In the genomic region with DNA sequence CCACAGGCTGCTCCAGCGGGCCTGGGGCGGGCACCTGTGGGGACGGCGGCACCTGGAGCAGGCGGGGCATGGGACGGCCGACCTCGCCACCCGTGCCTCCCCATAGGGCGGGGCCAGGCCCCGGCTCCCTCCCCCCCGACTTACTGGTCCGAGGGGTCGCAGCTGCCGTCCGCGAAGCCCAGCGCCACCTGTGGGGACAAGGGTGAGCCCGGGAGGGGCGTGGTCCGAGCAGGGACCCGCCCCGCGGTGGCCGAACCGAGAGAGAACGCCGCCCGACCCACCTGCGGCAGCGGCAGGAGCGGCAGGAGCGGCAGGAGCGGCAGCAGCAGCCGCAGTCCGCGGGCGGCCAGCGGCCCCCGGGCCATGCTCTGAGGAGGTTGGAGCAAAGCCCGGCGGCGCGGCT, we compare ENCODE assay signal across 1 cellular context.
A peak's percentile ranks its signal among the peaks of the same experiment; 100 is the strongest.
TF ChIP-seq lines count a peak whose summit lies in the region.

A gene (minus strand): TSS at position 379 of the 403 bp plus-strand sequence. CDS start 14 bp downstream, at position 365.

TF ChIP-seq in K562, 482 proteins besides CTCF, POLR2A, EP300 and RAD21 (continued from another document and continues in another):
- TF ChIP-seq, protein P1, sequence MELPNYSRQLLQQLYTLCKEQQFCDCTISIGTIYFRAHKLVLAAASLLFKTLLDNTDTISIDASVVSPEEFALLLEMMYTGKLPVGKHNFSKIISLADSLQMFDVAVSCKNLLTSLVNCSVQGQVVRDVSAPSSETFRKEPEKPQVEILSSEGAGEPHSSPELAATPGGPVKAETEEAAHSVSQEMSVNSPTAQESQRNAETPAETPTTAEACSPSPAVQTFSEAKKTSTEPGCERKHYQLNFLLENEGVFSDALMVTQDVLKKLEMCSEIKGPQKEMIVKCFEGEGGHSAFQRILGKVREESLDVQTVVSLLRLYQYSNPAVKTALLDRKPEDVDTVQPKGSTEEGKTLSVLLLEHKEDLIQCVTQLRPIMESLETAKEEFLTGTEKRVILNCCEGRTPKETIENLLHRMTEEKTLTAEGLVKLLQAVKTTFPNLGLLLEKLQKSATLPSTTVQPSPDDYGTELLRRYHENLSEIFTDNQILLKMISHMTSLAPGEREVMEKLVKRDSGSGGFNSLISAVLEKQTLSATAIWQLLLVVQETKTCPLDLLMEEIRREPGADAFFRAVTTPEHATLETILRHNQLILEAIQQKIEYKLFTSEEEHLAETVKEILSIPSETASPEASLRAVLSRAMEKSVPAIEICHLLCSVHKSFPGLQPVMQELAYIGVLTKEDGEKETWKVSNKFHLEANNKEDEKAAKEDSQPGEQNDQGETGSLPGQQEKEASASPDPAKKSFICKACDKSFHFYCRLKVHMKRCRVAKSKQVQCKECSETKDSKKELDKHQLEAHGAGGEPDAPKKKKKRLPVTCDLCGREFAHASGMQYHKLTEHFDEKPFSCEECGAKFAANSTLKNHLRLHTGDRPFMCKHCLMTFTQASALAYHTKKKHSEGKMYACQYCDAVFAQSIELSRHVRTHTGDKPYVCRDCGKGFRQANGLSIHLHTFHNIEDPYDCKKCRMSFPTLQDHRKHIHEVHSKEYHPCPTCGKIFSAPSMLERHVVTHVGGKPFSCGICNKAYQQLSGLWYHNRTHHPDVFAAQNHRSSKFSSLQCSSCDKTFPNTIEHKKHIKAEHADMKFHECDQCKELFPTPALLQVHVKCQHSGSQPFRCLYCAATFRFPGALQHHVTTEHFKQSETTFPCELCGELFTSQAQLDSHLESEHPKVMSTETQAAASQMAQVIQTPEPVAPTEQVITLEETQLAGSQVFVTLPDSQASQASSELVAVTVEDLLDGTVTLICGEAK (IDR thresholded peaks at IDR 0.05), result 0 out of 2 replicates have a peak, but pooled peaks have one; percentile 25
- TF ChIP-seq, protein P1 (CRISPR knock-in tag; IDR thresholded peaks at IDR 0.05), result no peak
- TF ChIP-seq MTA3 (IDR thresholded peaks at IDR 0.05; ENCODE audit: borderline replicate concordance) (peak; percentile 81), HNRNPL (IDR thresholded peaks at IDR 0.05; ENCODE audit: low read depth, low read length) (no peak), ETS2 (tag; IDR thresholded peaks at IDR 0.05; ENCODE audit: borderline replicate concordance, poor library complexity, severe bottlenecking) (no peak), TCF7L2 (IDR thresholded peaks at IDR 0.05; ENCODE audit: low read depth, low read length) (no peak), MYC (IDR thresholded peaks at IDR 0.05; ENCODE audit: low read depth, low read length) (no peak), MYC (CRISPR knock-in tag; IDR thresholded peaks at IDR 0.05; ENCODE audit: borderline replicate concordance, low read depth) (no peak), NFRKB (IDR thresholded peaks at IDR 0.05; ENCODE audit: low read depth) (no peak), RBM14 (IDR thresholded peaks at IDR 0.05; ENCODE audit: borderline replicate concordance, insufficient read depth, low read depth, low read length) (no peak), NRF1 (conservative IDR thresholded peaks at IDR 0.05 in 1 of 2, IDR thresholded peaks at IDR 0.05 in 1 of 2) (no peak), SIN3A (IDR thresholded peaks at IDR 0.05; ENCODE audit: borderline replicate concordance in 2 of 2, control insufficient read depth in 1 of 2, low read depth in 2 of 2, low read length in 2 of 2) (peak; percentile 71 to 72; a peak in 2 of 4 replicates), L3MBTL2 (IDR thresholded peaks at IDR 0.05) (peak; percentile 93), DIDO1 (tag; IDR thresholded peaks at IDR 0.05; ENCODE audit: low read depth) (no peak), SREBF2 (CRISPR knock-in tag; IDR thresholded peaks at IDR 0.05) (no peak), ZNF408 (CRISPR knock-in tag; IDR thresholded peaks at IDR 0.05; ENCODE audit: low read depth) (no peak), HDAC6 (IDR thresholded peaks at IDR 0.05; ENCODE audit: low read depth, low read length) (no peak), MEIS2 (IDR thresholded peaks at IDR 0.05; ENCODE audit: partially characterized antibody) (no peak), MEF2A (IDR thresholded peaks at IDR 0.05; ENCODE audit: control insufficient read depth, low read depth, low read length) (no peak), NEUROD1 (IDR thresholded peaks at IDR 0.05; ENCODE audit: borderline replicate concordance, low read depth, low read length, partially characterized antibody) (no peak), TFAM (CRISPR knock-in tag; conservative IDR thresholded peaks at IDR 0.05) (no peak), RNF2 (IDR thresholded peaks at IDR 0.05) (no peak), ZNF766 (CRISPR knock-in tag; conservative IDR thresholded peaks at IDR 0.05) (no peak), CREBBP (IDR thresholded peaks at IDR 0.05; ENCODE audit: low read depth, low read length) (no peak), RBM17 (IDR thresholded peaks at IDR 0.05; ENCODE audit: borderline replicate concordance, low read depth, low read length) (no peak), ELF1 (tag; IDR thresholded peaks at IDR 0.05) (no peak)
- TF ChIP-seq, protein P2, sequence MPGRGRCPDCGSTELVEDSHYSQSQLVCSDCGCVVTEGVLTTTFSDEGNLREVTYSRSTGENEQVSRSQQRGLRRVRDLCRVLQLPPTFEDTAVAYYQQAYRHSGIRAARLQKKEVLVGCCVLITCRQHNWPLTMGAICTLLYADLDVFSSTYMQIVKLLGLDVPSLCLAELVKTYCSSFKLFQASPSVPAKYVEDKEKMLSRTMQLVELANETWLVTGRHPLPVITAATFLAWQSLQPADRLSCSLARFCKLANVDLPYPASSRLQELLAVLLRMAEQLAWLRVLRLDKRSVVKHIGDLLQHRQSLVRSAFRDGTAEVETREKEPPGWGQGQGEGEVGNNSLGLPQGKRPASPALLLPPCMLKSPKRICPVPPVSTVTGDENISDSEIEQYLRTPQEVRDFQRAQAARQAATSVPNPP (IDR thresholded peaks at IDR 0.05; ENCODE audit: borderline replicate concordance, insufficient read depth, insufficient read length), result no peak
- TF ChIP-seq, protein P3, sequence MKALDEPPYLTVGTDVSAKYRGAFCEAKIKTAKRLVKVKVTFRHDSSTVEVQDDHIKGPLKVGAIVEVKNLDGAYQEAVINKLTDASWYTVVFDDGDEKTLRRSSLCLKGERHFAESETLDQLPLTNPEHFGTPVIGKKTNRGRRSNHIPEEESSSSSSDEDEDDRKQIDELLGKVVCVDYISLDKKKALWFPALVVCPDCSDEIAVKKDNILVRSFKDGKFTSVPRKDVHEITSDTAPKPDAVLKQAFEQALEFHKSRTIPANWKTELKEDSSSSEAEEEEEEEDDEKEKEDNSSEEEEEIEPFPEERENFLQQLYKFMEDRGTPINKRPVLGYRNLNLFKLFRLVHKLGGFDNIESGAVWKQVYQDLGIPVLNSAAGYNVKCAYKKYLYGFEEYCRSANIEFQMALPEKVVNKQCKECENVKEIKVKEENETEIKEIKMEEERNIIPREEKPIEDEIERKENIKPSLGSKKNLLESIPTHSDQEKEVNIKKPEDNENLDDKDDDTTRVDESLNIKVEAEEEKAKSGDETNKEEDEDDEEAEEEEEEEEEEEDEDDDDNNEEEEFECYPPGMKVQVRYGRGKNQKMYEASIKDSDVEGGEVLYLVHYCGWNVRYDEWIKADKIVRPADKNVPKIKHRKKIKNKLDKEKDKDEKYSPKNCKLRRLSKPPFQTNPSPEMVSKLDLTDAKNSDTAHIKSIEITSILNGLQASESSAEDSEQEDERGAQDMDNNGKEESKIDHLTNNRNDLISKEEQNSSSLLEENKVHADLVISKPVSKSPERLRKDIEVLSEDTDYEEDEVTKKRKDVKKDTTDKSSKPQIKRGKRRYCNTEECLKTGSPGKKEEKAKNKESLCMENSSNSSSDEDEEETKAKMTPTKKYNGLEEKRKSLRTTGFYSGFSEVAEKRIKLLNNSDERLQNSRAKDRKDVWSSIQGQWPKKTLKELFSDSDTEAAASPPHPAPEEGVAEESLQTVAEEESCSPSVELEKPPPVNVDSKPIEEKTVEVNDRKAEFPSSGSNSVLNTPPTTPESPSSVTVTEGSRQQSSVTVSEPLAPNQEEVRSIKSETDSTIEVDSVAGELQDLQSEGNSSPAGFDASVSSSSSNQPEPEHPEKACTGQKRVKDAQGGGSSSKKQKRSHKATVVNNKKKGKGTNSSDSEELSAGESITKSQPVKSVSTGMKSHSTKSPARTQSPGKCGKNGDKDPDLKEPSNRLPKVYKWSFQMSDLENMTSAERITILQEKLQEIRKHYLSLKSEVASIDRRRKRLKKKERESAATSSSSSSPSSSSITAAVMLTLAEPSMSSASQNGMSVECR (CRISPR knock-in tag; IDR thresholded peaks at IDR 0.05), result peak; percentile 94; the same call in 1 of the 2 replicates
- TF ChIP-seq, protein P4, sequence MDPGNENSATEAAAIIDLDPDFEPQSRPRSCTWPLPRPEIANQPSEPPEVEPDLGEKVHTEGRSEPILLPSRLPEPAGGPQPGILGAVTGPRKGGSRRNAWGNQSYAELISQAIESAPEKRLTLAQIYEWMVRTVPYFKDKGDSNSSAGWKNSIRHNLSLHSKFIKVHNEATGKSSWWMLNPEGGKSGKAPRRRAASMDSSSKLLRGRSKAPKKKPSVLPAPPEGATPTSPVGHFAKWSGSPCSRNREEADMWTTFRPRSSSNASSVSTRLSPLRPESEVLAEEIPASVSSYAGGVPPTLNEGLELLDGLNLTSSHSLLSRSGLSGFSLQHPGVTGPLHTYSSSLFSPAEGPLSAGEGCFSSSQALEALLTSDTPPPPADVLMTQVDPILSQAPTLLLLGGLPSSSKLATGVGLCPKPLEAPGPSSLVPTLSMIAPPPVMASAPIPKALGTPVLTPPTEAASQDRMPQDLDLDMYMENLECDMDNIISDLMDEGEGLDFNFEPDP (CRISPR knock-in tag; IDR thresholded peaks at IDR 0.05), result 0 out of 2 replicates have a peak, but pooled peaks have one; percentile 30
- TF ChIP-seq, protein P5, sequence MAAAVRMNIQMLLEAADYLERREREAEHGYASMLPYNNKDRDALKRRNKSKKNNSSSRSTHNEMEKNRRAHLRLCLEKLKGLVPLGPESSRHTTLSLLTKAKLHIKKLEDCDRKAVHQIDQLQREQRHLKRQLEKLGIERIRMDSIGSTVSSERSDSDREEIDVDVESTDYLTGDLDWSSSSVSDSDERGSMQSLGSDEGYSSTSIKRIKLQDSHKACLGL (CRISPR knock-in tag; IDR thresholded peaks at IDR 0.05; ENCODE audit: borderline replicate concordance, poor library complexity, severe bottlenecking), result no peak
- TF ChIP-seq, protein P6, sequence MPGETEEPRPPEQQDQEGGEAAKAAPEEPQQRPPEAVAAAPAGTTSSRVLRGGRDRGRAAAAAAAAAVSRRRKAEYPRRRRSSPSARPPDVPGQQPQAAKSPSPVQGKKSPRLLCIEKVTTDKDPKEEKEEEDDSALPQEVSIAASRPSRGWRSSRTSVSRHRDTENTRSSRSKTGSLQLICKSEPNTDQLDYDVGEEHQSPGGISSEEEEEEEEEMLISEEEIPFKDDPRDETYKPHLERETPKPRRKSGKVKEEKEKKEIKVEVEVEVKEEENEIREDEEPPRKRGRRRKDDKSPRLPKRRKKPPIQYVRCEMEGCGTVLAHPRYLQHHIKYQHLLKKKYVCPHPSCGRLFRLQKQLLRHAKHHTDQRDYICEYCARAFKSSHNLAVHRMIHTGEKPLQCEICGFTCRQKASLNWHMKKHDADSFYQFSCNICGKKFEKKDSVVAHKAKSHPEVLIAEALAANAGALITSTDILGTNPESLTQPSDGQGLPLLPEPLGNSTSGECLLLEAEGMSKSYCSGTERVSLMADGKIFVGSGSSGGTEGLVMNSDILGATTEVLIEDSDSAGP (CRISPR knock-in tag; IDR thresholded peaks at IDR 0.05), result no peak
- TF ChIP-seq, protein P7, sequence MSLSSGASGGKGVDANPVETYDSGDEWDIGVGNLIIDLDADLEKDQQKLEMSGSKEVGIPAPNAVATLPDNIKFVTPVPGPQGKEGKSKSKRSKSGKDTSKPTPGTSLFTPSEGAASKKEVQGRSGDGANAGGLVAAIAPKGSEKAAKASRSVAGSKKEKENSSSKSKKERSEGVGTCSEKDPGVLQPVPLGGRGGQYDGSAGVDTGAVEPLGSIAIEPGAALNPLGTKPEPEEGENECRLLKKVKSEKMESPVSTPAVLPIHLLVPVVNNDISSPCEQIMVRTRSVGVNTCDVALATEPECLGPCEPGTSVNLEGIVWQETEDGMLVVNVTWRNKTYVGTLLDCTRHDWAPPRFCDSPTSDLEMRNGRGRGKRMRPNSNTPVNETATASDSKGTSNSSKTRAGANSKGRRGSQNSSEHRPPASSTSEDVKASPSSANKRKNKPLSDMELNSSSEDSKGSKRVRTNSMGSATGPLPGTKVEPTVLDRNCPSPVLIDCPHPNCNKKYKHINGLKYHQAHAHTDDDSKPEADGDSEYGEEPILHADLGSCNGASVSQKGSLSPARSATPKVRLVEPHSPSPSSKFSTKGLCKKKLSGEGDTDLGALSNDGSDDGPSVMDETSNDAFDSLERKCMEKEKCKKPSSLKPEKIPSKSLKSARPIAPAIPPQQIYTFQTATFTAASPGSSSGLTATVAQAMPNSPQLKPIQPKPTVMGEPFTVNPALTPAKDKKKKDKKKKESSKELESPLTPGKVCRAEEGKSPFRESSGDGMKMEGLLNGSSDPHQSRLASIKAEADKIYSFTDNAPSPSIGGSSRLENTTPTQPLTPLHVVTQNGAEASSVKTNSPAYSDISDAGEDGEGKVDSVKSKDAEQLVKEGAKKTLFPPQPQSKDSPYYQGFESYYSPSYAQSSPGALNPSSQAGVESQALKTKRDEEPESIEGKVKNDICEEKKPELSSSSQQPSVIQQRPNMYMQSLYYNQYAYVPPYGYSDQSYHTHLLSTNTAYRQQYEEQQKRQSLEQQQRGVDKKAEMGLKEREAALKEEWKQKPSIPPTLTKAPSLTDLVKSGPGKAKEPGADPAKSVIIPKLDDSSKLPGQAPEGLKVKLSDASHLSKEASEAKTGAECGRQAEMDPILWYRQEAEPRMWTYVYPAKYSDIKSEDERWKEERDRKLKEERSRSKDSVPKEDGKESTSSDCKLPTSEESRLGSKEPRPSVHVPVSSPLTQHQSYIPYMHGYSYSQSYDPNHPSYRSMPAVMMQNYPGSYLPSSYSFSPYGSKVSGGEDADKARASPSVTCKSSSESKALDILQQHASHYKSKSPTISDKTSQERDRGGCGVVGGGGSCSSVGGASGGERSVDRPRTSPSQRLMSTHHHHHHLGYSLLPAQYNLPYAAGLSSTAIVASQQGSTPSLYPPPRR (CRISPR knock-in tag; IDR thresholded peaks at IDR 0.05; ENCODE audit: borderline replicate concordance), result no peak
